In the genomic region with DNA sequence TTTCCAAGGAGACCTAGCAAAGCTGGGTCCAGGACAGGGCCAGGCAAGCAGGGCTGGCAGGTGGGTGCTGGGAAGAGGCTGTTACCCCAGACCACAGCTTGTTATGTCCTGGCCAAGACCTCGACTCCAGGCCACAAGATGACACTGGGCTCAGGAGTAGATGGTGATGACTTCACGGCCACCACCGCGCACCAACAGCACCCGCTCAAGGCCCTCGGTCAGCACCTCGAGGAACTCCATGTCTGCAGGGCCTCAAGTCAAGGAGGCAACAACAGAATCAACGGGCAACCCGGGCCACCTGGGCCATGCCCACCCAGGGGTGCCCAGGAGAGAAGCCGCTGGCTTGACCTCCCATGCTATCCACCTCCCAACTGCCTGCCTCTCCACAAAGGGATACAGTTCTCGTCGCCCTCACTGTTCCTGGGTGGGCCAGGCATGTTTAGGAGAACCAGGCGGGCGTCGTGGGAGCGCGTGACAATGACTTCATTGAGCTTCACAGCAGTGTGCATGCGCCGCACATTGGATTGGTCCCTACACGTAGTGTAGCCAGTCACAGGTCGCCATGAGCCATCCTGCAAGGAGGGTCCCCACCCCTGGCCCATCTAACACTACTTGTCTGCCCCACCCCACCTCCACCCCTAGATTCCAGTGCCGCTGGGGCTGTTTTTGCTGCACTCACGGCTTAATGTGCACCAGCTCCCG, we compare ENCODE assay signal across 15 cellular contexts. TPM values are rescaled to one million over a fixed set of nuclear protein-coding genes. Genes with fewer than 3 reads are reported as not detected.
DNase-seq lines count a peak whose midpoint lies in the region; ATAC-seq, FAIRE-seq and TF ChIP-seq lines count a peak whose summit lies in the region.
"Had no signal": no experiment of that assay in that cellular context is flagged by ENCODE, and none has a peak within 500 bp of the region (broad histone marks: within the 10 kb centered on the region; RNA-seq: fewer than 3 reads in every experiment).

No MANE protein-coding gene starts in this region.

- H3K27ac ChIP-seq in left ventricle myocardium inferior (replicated peaks) (peak overlapping the region; percentile 80), osteoblast (ENCODE audit: low read depth, low read length) (peak overlapping the region; percentile 27), vagina (peak overlapping the region; percentile 84)
- H3K27ac ChIP-seq: pancreas had no signal

- H3K36me3 ChIP-seq in left ventricle myocardium inferior (peaks cover 89% of the 10 kb centered on the region), osteoblast (ENCODE audit: insufficient read depth, low read length) (peaks cover 92% of the 10 kb centered on the region), vagina (peaks cover 0 to 51% of the 10 kb centered on the region in 2 donors)

- H3K4me1 Mint-ChIP-seq in stimulated activated naive CD8-positive, alpha-beta T cell treated with anti-CD3 and anti-CD28 coated beads, Interleukin-15, amount 100 ng/mL, for 72 hours: peaks cover 23% of the 10 kb centered on the region

- H3K9me3 ChIP-seq in left ventricle myocardium inferior (replicated peaks): no peaks in the 10 kb centered on the region
- H3K9me3 ChIP-seq in osteoblast (ENCODE audit: low read depth, low read length): no peaks in the 10 kb centered on the region
- H3K9me3 ChIP-seq in vagina: no peaks in the 10 kb centered on the region
- H3K9me3 ChIP-seq: pancreas had no signal

- peak overlapping the region in 1 of 2 donors; percentile 88 for H3K27ac Mint-ChIP-seq in stimulated activated naive CD8-positive, alpha-beta T cell treated with anti-CD3 and anti-CD28 coated beads, Interleukin-15, amount 100 ng/mL, for 72 hours

- H3K4me1 ChIP-seq in left ventricle myocardium inferior: peaks cover 80% of the 10 kb centered on the region
- no peaks in the 10 kb centered on the region for H3K4me1 ChIP-seq in osteoblast (ENCODE audit: insufficient read depth, low read length)
- peaks cover 43% of the 10 kb centered on the region for H3K4me1 ChIP-seq in vagina
- H3K4me1 ChIP-seq: pancreas had no signal

- intact Hi-C loops in left ventricle myocardium inferior (cut with micrococcal nuclease) (no loop called here), Right ventricle myocardium inferior (cut with DNase I) (loop anchor here (5.0 kb wide), 2 partner anchors 42 to 77 kb away; partner anchors contain the start of genes DDX28 and DUS2), vagina (cut with DNase I) (no loop called here)

- TF ChIP-seq CTCF in left ventricle myocardium inferior (IDR thresholded peaks at IDR 0.05; ENCODE audit: borderline replicate concordance) (no peak), osteoblast (IDR thresholded peaks at IDR 0.05; ENCODE audit: extremely low read depth, low read depth, low read length) (no peak), vagina (IDR thresholded peaks at IDR 0.05) (no peak)

- H2AFZ ChIP-seq in osteoblast (ENCODE audit: low read length): no peak overlapping the region

- H3K9me3 Mint-ChIP-seq in stimulated activated naive CD8-positive, alpha-beta T cell treated with anti-CD3 and anti-CD28 coated beads, Interleukin-15, amount 100 ng/mL, for 72 hours: no peaks in the 10 kb centered on the region
- H3K9me3 Mint-ChIP-seq: effector memory CD8-positive, alpha-beta T cell had no signal

- DNase-seq in left ventricle myocardium inferior: no peak
- DNase-seq in Right ventricle myocardium inferior (ENCODE audit: missing footprints): no peak
- DNase-seq in osteoblast (ENCODE audit: insufficient read length, low spot score, missing footprints): no peak
- no peak for DNase-seq in vagina (ENCODE audit: extremely low spot score in 2 of 2)
- DNase-seq in GM12891 (ENCODE audit: insufficient read length, low spot score): no peak
- DNase-seq in stimulated activated naive CD8-positive, alpha-beta T cell treated with anti-CD3 and anti-CD28 coated beads, Interleukin-15, amount 100 ng/mL, for 72 hours: no peak
- DNase-seq: COR-L47; effector memory CD8-positive, alpha-beta T cell; glutamatergic neuron; NCI-H2081 treated with DMSO at 0.1 percent for 48 hours; stimulated activated CD4-positive, alpha-beta T cell treated with anti-CD3 and anti-CD28 coated beads, Interleukin-4, amount 100 ng/mL, for 1 hour had no signal

- H4K20me1 ChIP-seq in osteoblast (ENCODE audit: insufficient read depth, low read length): peaks cover 51% of the 10 kb centered on the region

- no peak overlapping the region for H3K4me3 Mint-ChIP-seq in stimulated activated naive CD8-positive, alpha-beta T cell treated with anti-CD3 and anti-CD28 coated beads, Interleukin-15, amount 100 ng/mL, for 72 hours
- H3K4me3 Mint-ChIP-seq: effector memory CD8-positive, alpha-beta T cell had no signal

- peaks cover 14% of the 10 kb centered on the region for H3K79me2 ChIP-seq in osteoblast (ENCODE audit: insufficient read depth, low read length)

- no peaks in the 10 kb centered on the region for H3K27me3 Mint-ChIP-seq in stimulated activated naive CD8-positive, alpha-beta T cell treated with anti-CD3 and anti-CD28 coated beads, Interleukin-15, amount 100 ng/mL, for 72 hours
- H3K27me3 Mint-ChIP-seq: effector memory CD8-positive, alpha-beta T cell had no signal

- TF ChIP-seq POLR2A in vagina (IDR thresholded peaks at IDR 0.05) (no peak), GM12891 (IDR thresholded peaks at IDR 0.05; ENCODE audit: low read depth, low read length) (no peak)

- peak overlapping the region; percentile 3 for H3K4me3 ChIP-seq in left ventricle myocardium inferior
- H3K4me3 ChIP-seq in osteoblast (ENCODE audit: insufficient read depth, low read length): no peak overlapping the region
- no peak overlapping the region for H3K4me3 ChIP-seq in vagina
- H3K4me3 ChIP-seq: pancreas had no signal

- no peak for FAIRE-seq in GM12891 (lab: Jason Lieb, UNC)
- FAIRE-seq: A204.1, pancreas had no signal

- no peak for ATAC-seq in Right ventricle myocardium inferior
- no peak for ATAC-seq in stimulated activated naive CD8-positive, alpha-beta T cell treated with anti-CD3 and anti-CD28 coated beads, Interleukin-15, amount 100 ng/mL, for 72 hours
- ATAC-seq: activated CD4-positive, CD25-positive, alpha-beta regulatory T cell treated with anti-CD3 and anti-CD28 coated beads, Interleukin-2, amount 50 U/mL, for 24 hours; effector memory CD8-positive, alpha-beta T cell had no signal

- H3K4me2 ChIP-seq in osteoblast (ENCODE audit: insufficient read depth, low read length): no peak overlapping the region

- H3K27me3 ChIP-seq in left ventricle myocardium inferior (ENCODE audit: low read depth) (no peaks in the 10 kb centered on the region), osteoblast (ENCODE audit: insufficient read depth, low read length) (no peaks in the 10 kb centered on the region), vagina (no peaks in the 10 kb centered on the region)
- H3K27me3 ChIP-seq: pancreas had no signal

TF ChIP-seq in GM12891, 5 proteins besides CTCF, POLR2A, EP300 and RAD21:
- no peak for TF ChIP-seq POU2F2 (IDR thresholded peaks at IDR 0.05; ENCODE audit: low read depth, low read length)
- TF ChIP-seq PAX5 (IDR thresholded peaks at IDR 0.05; ENCODE audit: insufficient read depth, low read length, severe bottlenecking): no peak
- no peak for TF ChIP-seq TAF1 (IDR thresholded peaks at IDR 0.05; ENCODE audit: low read depth, low read length)
- TF ChIP-seq SPI1 (IDR thresholded peaks at IDR 0.05; ENCODE audit: low read depth, low read length): no peak
- no peak for TF ChIP-seq POLR2AphosphoS5 (IDR thresholded peaks at IDR 0.05; ENCODE audit: low read depth, low read length)

RNA-seq across cellular contexts. Expression of gene LCAT, which starts 0.9 kb away (rescaled TPM):
- total RNA-seq in left ventricle myocardium inferior (23.2 TPM), Right ventricle myocardium inferior (19.0 TPM), osteoblast (6.9 and 8.8 TPM in 2 replicates), vagina (33.4 TPM)
- 7.0 TPM for polyA plus RNA-seq in GM12891 (2012; ENCODE audit: low read depth, missing spikeins)

RNA-seq across cellular contexts. Expression of gene PSMB10, which starts 8.2 kb away (rescaled TPM):
- total RNA-seq in left ventricle myocardium inferior: 55.8 TPM
- 59.3 TPM for total RNA-seq in Right ventricle myocardium inferior
- 44.5 and 47.0 TPM in 2 replicates for total RNA-seq in osteoblast
- total RNA-seq in vagina: 45.2 TPM
- polyA plus RNA-seq in GM12891 (2012; ENCODE audit: low read depth, missing spikeins): 205 TPM

RNA-seq across cellular contexts. Expression of gene CTRL, which starts 13.2 kb away (rescaled TPM):
- total RNA-seq in left ventricle myocardium inferior (0.71 TPM), Right ventricle myocardium inferior (0.81 TPM), osteoblast (0.36 and 0.59 TPM in 2 replicates), vagina (3.2 TPM)
- 1.8 TPM for polyA plus RNA-seq in GM12891 (2012; ENCODE audit: low read depth, missing spikeins)

RNA-seq across cellular contexts. Expression of gene SLC12A4, which starts 23.6 kb away (rescaled TPM):
- total RNA-seq in left ventricle myocardium inferior (79.2 TPM), Right ventricle myocardium inferior (97.5 TPM), osteoblast (79.3 and 82.2 TPM in 2 replicates), vagina (43.2 TPM)
- polyA plus RNA-seq in GM12891 (2012; ENCODE audit: low read depth, missing spikeins): 18.0 TPM

RNA-seq across cellular contexts. Expression of gene DPEP3, which starts 35.5 kb away (rescaled TPM):
- not detected for total RNA-seq in left ventricle myocardium inferior
- not detected for total RNA-seq in Right ventricle myocardium inferior
- total RNA-seq in osteoblast: not detected in 2 replicates
- total RNA-seq in vagina: not detected
- 0.04 TPM for polyA plus RNA-seq in GM12891 (2012; ENCODE audit: low read depth, missing spikeins)
- total RNA-seq: LHCN-M2 had no signal
- polyA plus RNA-seq: pancreas had no signal

Comparison
In these comparisons a context has a peak if more than half of its experiments do, and no peak if none do; other contexts are left out.
1. H3K27ac ChIP-seq: peak in every context shown above with its lines; median percentile 84 in vagina; 80 in left ventricle myocardium inferior; 27 in osteoblast.